13 cellular contexts compared by ENCODE assay signal in the genomic region with DNA sequence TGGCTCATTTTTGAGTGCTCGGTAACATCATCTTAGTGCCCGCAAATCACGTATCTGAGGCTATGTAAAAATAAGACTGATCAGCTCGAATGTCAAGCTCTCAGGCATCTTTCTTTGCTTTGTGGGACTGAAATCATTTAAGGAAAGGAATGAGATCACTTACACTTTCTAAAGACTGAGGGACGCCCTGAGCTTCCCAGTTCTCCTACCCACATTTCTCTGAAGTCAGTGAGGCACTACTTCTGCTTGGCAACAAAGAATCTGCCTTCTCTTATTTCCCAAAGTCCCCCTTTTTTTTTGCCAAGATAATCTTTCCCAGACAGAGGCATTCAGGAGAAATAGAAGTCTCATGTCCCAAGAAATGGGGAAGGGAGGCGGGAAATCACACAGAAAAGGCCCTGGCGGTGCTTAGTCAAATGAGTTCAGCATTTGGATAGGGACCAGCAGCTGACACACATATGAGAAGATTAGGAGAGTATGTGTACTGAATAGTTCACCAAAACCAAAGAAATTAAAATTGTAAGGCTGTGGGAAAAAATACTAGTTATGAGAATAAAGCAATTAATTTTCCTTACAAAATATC.
DNase-seq lines count a peak whose midpoint lies in the region; ATAC-seq and TF ChIP-seq lines count a peak whose summit lies in the region.
"Had no signal": no experiment of that assay in that cellular context is flagged by ENCODE, and none has a peak within 500 bp of the region (broad histone marks: within the 10 kb centered on the region; RNA-seq: fewer than 3 reads in every experiment).

No MANE protein-coding gene starts in this region.

- WGBS in sigmoid colon, 2 donors: 82% methylated on average over 7 of the region's 7 CpGs

- in situ Hi-C loops in astrocyte of the cerebellum (cut with HindIII; ENCODE audit: low sequenced_read_pairs): no loop called here

- ATAC-seq in HG02610 (IDR thresholded peaks at IDR 0.05; ENCODE audit: unreplicated experiment): no peak
- ATAC-seq: esophagus mucosa had no signal

- intact Hi-C loops in sigmoid colon (cut with DNase I): no loop called here

- no peaks in the 10 kb centered on the region for H3K9me3 ChIP-seq in sigmoid colon

- peak; percentile 65 for DNase-seq in EH (ENCODE audit: low read depth)
- peak; percentile 61 for DNase-seq in astrocyte of the cerebellum (ENCODE audit: low read depth)
- peak; percentile 77 for DNase-seq in globus pallidus (ENCODE audit: low spot score)
- peak; percentile 81 for DNase-seq in sigmoid colon
- no peak for DNase-seq in HuH-7.5 (ENCODE audit: low spot score)
- no peak for DNase-seq in NCI-H69 (lab: John Stamatoyannopoulos, UW)
- no peak for DNase-seq in NCI-H345 (lab: John Stamatoyannopoulos, UW)
- DNase-seq: KBM-7, NCI-H2171, RPMI8226 had no signal

- no peaks in the 10 kb centered on the region for H3K36me3 ChIP-seq in sigmoid colon

- TF ChIP-seq EP300 in sigmoid colon (IDR thresholded peaks at IDR 0.05): no peak

- TF ChIP-seq POLR2A in sigmoid colon (IDR thresholded peaks at IDR 0.05): no peak

- no peaks in the 10 kb centered on the region for H3K27me3 ChIP-seq in sigmoid colon

- peak overlapping the region in 1 of 4 donors; percentile 16 for H3K27ac ChIP-seq in sigmoid colon
- H3K27ac ChIP-seq: C4-2B had no signal

- TF ChIP-seq CTCF in astrocyte of the cerebellum (IDR thresholded peaks at IDR 0.05; ENCODE audit: low read depth, low read length, missing control alignments): no peak
- TF ChIP-seq CTCF in sigmoid colon (IDR thresholded peaks at IDR 0.05): no peak

- H3K4me1 ChIP-seq in sigmoid colon: no peaks in the 10 kb centered on the region

- no peak overlapping the region for H3K4me3 ChIP-seq in astrocyte of the cerebellum (ENCODE audit: low read depth, low read length)
- H3K4me3 ChIP-seq in sigmoid colon: no peak overlapping the region

Comparison
In these comparisons a context has a peak if more than half of its experiments do, and no peak if none do; other contexts are left out.
1. DNase-seq: peak in EH (single experiment), astrocyte of the cerebellum (single experiment), globus pallidus (single experiment) and sigmoid colon (single experiment); none in HuH-7.5 (single experiment), NCI-H69 (single experiment) and NCI-H345 (single experiment).